1 cellular context compared by ENCODE assay signal in the genomic region with DNA sequence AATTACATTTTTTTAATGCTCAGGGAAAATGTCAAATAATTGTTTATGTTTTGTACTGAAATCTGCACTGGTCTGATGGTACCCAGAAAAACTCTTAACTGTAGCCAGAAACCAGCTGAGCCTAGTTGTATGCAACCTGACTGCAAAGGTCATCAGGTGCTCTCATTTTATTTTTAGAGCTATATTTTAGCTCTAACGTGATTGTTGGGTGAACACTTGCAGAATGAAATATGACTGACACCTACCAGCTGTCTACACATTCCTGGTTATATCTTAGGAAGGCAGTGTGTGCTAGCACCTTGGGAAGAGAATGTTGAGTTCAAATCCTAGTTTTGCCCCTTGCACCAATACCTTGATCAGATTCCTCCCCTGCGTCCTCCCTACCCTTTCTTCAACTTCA.
TF ChIP-seq lines count a peak whose summit lies in the region.

No MANE protein-coding gene starts in this region.

TF ChIP-seq in liver, 16 proteins besides CTCF, POLR2A, EP300 and RAD21 (continued from another document):
- TF ChIP-seq, protein P1, sequence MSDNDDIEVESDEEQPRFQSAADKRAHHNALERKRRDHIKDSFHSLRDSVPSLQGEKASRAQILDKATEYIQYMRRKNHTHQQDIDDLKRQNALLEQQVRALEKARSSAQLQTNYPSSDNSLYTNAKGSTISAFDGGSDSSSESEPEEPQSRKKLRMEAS (IDR thresholded peaks at IDR 0.05), result no peak
- TF ChIP-seq SP1 (IDR thresholded peaks at IDR 0.05), result no peak
- no peak for TF ChIP-seq HNF4A (conservative IDR thresholded peaks at IDR 0.05)
- no peak for TF ChIP-seq TAF1 (conservative IDR thresholded peaks at IDR 0.05)
- no peak for TF ChIP-seq FOXA2 (IDR thresholded peaks at IDR 0.05)
- TF ChIP-seq, protein P2, sequence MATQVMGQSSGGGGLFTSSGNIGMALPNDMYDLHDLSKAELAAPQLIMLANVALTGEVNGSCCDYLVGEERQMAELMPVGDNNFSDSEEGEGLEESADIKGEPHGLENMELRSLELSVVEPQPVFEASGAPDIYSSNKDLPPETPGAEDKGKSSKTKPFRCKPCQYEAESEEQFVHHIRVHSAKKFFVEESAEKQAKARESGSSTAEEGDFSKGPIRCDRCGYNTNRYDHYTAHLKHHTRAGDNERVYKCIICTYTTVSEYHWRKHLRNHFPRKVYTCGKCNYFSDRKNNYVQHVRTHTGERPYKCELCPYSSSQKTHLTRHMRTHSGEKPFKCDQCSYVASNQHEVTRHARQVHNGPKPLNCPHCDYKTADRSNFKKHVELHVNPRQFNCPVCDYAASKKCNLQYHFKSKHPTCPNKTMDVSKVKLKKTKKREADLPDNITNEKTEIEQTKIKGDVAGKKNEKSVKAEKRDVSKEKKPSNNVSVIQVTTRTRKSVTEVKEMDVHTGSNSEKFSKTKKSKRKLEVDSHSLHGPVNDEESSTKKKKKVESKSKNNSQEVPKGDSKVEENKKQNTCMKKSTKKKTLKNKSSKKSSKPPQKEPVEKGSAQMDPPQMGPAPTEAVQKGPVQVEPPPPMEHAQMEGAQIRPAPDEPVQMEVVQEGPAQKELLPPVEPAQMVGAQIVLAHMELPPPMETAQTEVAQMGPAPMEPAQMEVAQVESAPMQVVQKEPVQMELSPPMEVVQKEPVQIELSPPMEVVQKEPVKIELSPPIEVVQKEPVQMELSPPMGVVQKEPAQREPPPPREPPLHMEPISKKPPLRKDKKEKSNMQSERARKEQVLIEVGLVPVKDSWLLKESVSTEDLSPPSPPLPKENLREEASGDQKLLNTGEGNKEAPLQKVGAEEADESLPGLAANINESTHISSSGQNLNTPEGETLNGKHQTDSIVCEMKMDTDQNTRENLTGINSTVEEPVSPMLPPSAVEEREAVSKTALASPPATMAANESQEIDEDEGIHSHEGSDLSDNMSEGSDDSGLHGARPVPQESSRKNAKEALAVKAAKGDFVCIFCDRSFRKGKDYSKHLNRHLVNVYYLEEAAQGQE (IDR thresholded peaks at IDR 0.05), result no peak
- TF ChIP-seq GABPA (IDR thresholded peaks at IDR 0.05 in 1 of 2, conservative IDR thresholded peaks at IDR 0.05 in 1 of 2), result no peak
- no peak for TF ChIP-seq JUND (IDR thresholded peaks at IDR 0.05)
- TF ChIP-seq HNF4G (IDR thresholded peaks at IDR 0.05), result no peak
- TF ChIP-seq, protein P3, sequence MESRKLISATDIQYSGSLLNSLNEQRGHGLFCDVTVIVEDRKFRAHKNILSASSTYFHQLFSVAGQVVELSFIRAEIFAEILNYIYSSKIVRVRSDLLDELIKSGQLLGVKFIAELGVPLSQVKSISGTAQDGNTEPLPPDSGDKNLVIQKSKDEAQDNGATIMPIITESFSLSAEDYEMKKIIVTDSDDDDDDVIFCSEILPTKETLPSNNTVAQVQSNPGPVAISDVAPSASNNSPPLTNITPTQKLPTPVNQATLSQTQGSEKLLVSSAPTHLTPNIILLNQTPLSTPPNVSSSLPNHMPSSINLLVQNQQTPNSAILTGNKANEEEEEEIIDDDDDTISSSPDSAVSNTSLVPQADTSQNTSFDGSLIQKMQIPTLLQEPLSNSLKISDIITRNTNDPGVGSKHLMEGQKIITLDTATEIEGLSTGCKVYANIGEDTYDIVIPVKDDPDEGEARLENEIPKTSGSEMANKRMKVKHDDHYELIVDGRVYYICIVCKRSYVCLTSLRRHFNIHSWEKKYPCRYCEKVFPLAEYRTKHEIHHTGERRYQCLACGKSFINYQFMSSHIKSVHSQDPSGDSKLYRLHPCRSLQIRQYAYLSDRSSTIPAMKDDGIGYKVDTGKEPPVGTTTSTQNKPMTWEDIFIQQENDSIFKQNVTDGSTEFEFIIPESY (IDR thresholded peaks at IDR 0.05), result no peak
- TF ChIP-seq FOXA1 (IDR thresholded peaks at IDR 0.05), result no peak
- TF ChIP-seq EGR1 (IDR thresholded peaks at IDR 0.05; ENCODE audit: low read depth in 2 of 2), result no peak
- TF ChIP-seq NR2F2 (IDR thresholded peaks at IDR 0.05), result no peak
TF ChIP-seq in liver: peak in this region for 0.
